ENCODE assay signal across 9 cellular contexts in the genomic region with DNA sequence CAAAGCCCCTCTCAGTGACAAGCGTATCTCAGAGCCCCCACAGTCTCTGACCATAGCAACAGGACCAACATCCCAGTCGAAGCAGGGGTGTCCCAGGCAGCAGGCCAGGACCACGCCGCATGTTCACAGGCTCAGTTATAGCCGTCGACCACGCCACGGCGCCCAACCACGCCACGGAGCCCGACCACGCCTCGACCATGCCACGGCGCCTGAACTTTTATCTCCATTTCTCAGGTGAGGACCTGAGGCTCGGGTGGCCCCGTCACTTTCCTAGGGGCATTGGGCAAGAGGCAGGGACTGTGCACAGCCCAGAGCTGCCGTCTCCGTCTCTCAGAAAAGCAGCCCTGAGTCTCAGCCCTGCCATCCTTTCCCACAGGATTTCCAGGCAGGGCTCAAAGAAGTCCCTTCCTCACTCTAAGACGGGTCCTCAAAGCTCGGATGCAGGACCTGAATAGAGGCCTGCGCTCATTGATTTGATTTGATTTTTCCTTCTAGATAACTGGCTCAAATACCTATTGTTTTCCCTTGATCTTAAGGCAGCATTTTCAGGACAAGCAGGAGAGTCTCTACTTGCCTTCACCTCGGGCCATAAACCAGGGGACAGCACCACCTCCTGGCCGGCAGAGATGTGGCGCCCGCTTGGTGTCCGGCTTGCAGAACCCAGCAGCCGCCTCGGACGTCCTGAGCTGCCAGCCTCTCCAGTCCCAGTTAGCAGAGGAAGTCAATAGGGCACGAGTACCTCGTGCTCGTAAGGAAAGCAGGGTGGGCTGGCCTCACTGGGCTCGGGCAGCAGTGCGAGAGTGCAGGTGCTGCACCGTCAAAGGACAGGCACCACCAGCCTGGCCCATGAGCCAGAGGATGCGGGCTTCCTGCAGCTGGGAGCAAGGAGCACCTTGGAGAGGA. TPM values are rescaled to one million over a fixed set of nuclear protein-coding genes. Genes with fewer than 3 reads are reported as not detected.
A peak's percentile ranks its signal among the peaks of the same experiment; 100 is the strongest.
DNase-seq lines count a peak whose midpoint lies in the region; ATAC-seq and TF ChIP-seq lines count a peak whose summit lies in the region.
"Had no signal": no experiment of that assay in that cellular context is flagged by ENCODE, and none has a peak within 500 bp of the region (broad histone marks: within the 10 kb centered on the region; RNA-seq: fewer than 3 reads in every experiment).

No MANE protein-coding gene starts in this region.

- peaks cover 0 to 15% (median 3%) of the 10 kb centered on the region in 4 donors for H3K4me1 ChIP-seq in tibial nerve

- H3K27ac ChIP-seq in tibial nerve = no peak overlapping the region

- 48 to 54% methylated on average over 34 to 35 of the region's 38 CpGs for WGBS in tibial nerve, 2 donors

- H3K9me3 ChIP-seq in tibial nerve = no peaks in the 10 kb centered on the region

- no peaks in the 10 kb centered on the region for H3K9me3 Mint-ChIP-seq in natural killer cell treated with Interleukin-12 subunit alpha and Interleukin-12 subunit beta and Interleukin-15 and Interleukin-18, amount 100 ng/mL, for 72 hours
- H3K9me3 Mint-ChIP-seq: naive thymus-derived CD8-positive, alpha-beta T cell had no signal

- H3K4me3 Mint-ChIP-seq in natural killer cell treated with Interleukin-12 subunit alpha and Interleukin-12 subunit beta and Interleukin-15 and Interleukin-18, amount 100 ng/mL, for 72 hours = no peak overlapping the region
- H3K4me3 Mint-ChIP-seq: naive thymus-derived CD8-positive, alpha-beta T cell had no signal

- no peak overlapping the region for H3K27ac Mint-ChIP-seq in natural killer cell treated with Interleukin-12 subunit alpha and Interleukin-12 subunit beta and Interleukin-15 and Interleukin-18, amount 100 ng/mL, for 72 hours

- H3K4me3 ChIP-seq in tibial nerve = no peak overlapping the region

- no peaks in the 10 kb centered on the region for H3K27me3 ChIP-seq in tibial nerve

- TF ChIP-seq EP300 in tibial nerve (IDR thresholded peaks at IDR 0.05) = peak in 1 of 2 donors; percentile 20

- ATAC-seq in natural killer cell treated with Interleukin-12 subunit alpha and Interleukin-12 subunit beta and Interleukin-15 and Interleukin-18, amount 100 ng/mL, for 72 hours = peak; percentile 60 to 72
- ATAC-seq: naive thymus-derived CD8-positive, alpha-beta T cell had no signal

- H3K36me3 Mint-ChIP-seq in natural killer cell treated with Interleukin-12 subunit alpha and Interleukin-12 subunit beta and Interleukin-15 and Interleukin-18, amount 100 ng/mL, for 72 hours = no peaks in the 10 kb centered on the region

- peaks cover 12 to 18% of the 10 kb centered on the region in 2 donors for H3K4me1 Mint-ChIP-seq in natural killer cell treated with Interleukin-12 subunit alpha and Interleukin-12 subunit beta and Interleukin-15 and Interleukin-18, amount 100 ng/mL, for 72 hours (ENCODE audit: low read depth in 2 of 2)

- peaks cover 0 to under 1% (median 0%) of the 10 kb centered on the region in 3 donors for H3K36me3 ChIP-seq in tibial nerve

- H3K27me3 Mint-ChIP-seq in natural killer cell treated with Interleukin-12 subunit alpha and Interleukin-12 subunit beta and Interleukin-15 and Interleukin-18, amount 100 ng/mL, for 72 hours = peaks cover 0 to 7% of the 10 kb centered on the region in 2 donors

- TF ChIP-seq POLR2A in tibial nerve (IDR thresholded peaks at IDR 0.05) = no peak

- DNase-seq in AG08396 (ENCODE audit: low spot score) (peak; percentile 94), NCI-H2171 (lab: John Stamatoyannopoulos, UW) (peak; percentile 22), fibroblast of gingiva (ENCODE audit: low read depth) (peak; percentile 73), tibial nerve (ENCODE audit: low spot score in 2 of 2) (peak; percentile 76 to 84), NCI-H128 (lab: John Stamatoyannopoulos, UW; ENCODE audit: unreplicated experiment) (no peak)
- DNase-seq in activated CD8-positive, alpha-beta memory T cell treated with anti-CD3 and anti-CD28 coated beads for 48 hours (ENCODE audit: low read depth in 2 of 3, low spot score in 2 of 3) = peak; percentile 11 to 25 (median 21)
- peak; percentile 70 for DNase-seq in natural killer cell treated with Interleukin-12 subunit alpha and Interleukin-12 subunit beta and Interleukin-15 and Interleukin-18, amount 100 ng/mL, for 72 hours (ENCODE audit: low spot score)

- TF ChIP-seq CTCF in GM12872 (IDR thresholded peaks at IDR 0.05; ENCODE audit: insufficient read depth, low read depth, low read length) = peak; percentile 77
- peak; percentile 74 to 93 (median 89) for TF ChIP-seq CTCF in tibial nerve (IDR thresholded peaks at IDR 0.05)

RNA-seq across cellular contexts. Expression of gene C16orf95, which starts 38.8 kb away (rescaled TPM):
- 1 to 10 TPM; 4.6 to 7.0 TPM for total RNA-seq in natural killer cell treated with Interleukin-12 subunit alpha and Interleukin-12 subunit beta and Interleukin-15 and Interleukin-18, amount 100 ng/mL, for 72 hours
- 1 to 10 TPM in 3 of 4 donors, under 1 TPM in 1; 0.44 to 9.8 (median 2.6) TPM for total RNA-seq in tibial nerve
